In the genomic region with DNA sequence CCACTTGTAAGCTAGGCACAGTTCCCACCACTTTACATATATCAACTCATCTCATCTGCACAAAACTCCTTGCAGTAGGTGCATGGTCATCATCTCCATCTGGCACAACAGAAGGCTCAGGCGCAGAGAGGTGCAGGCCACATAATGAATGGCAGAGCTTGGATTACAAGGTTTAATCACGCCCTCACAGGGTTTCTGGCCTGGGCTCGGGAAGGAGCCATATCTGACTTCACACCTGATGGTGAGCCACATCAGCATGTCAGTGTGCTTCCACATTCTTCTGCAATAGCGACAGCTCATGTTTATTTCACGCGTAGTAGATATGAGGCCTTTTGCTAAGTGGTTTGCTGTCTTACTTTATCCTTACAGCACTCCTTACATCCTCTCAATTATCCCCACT, we compare ENCODE assay signal across 21 cellular contexts.
"Had no signal": no experiment of that assay in that cellular context is flagged by ENCODE, and none has a peak within 500 bp of the region (broad histone marks: within the 10 kb centered on the region; RNA-seq: fewer than 3 reads in every experiment).

No MANE protein-coding gene starts in this region.

- DNase-seq: activated B cell treated with CpG ODN at 0.5 μM for 24 hours; activated CD4-positive, alpha-beta T cell treated with anti-CD3 and anti-CD28 coated beads for 1 hour; activated CD4-positive, alpha-beta T cell treated with anti-CD3 and anti-CD28 coated beads, Interleukin-2, amount 10 ng/mL, durations not matched to agents 24 days and 14 days; activated CD4-positive, alpha-beta T cell treated with anti-CD3 and anti-CD28 coated beads, Interleukin-2, amount 50 U/mL, for 48 hours; activated CD8-positive, alpha-beta memory T cell treated with anti-CD3 and anti-CD28 coated beads, Interleukin-2, amount 10 ng/mL, durations not matched to agents 7 days and 5 days; activated effector memory CD4-positive, alpha-beta T cell treated with Interleukin-2 at 50 U/mL for 16 hours; activated naive CD4-positive, alpha-beta T cell; activated T-cell treated with anti-CD3 and anti-CD28 coated beads, Interleukin-2, amount 50 U/mL, for 24 hours; aorta; caudate nucleus; Kasumi-1; KBM-7; NCI-H1105 treated with DMSO at 0.1 percent for 48 hours; NCI-H1436 treated with DMSO at 0.1 percent for 48 hours; NCI-H2029; NCI-H446; NCI-H526; Peyer's patch; SHP77; T-helper 2 cell; T1000 had no signal

- ATAC-seq: activated CD8-positive, alpha-beta memory T cell treated with anti-CD3 and anti-CD28 coated beads, Interleukin-2, amount 10 ng/mL, durations not matched to agents 7 days and 5 days had no signal
